14 cellular contexts compared by ENCODE assay signal in genomic region chr20:46175127-46175494, GRCh38. TPM values are rescaled to one million over a fixed set of nuclear protein-coding genes. Genes with fewer than 3 reads are reported as not detected.
DNase-seq lines count a peak whose midpoint lies in the region; ATAC-seq and TF ChIP-seq lines count a peak whose summit lies in the region.
"Had no signal": no experiment of that assay in that cellular context is flagged by ENCODE, and none has a peak within 500 bp of the region (broad histone marks: within the 10 kb centered on the region; RNA-seq: fewer than 3 reads in every experiment).

No MANE protein-coding gene starts in this region.

- H3K9me3 ChIP-seq in mammary epithelial cell (replicated peaks; ENCODE audit: insufficient read depth, low read length) (no peaks in the 10 kb centered on the region), iPS-20b (ENCODE audit: insufficient read depth, low read depth, low read length) (no peaks in the 10 kb centered on the region), colonic mucosa (no peaks in the 10 kb centered on the region), left ventricle myocardium inferior (replicated peaks) (no peaks in the 10 kb centered on the region)
- H3K9me3 ChIP-seq: MG63, SK-N-SH had no signal

- H3K27me3 Mint-ChIP-seq in MCF 10A (ENCODE audit: insufficient read depth, unreplicated experiment): peaks cover 72% of the 10 kb centered on the region
- peaks cover 48% of the 10 kb centered on the region for H3K27me3 Mint-ChIP-seq in activated B cell treated with CpG ODN at 0.5 μM for 24 hours

- POLR2A ChIA-PET in MCF 10A (lab: Yijun Ruan, JAX) (interaction anchor here (0.6 to 1.0 kb wide), 3 partner anchors 17 to 189 kb away, joined by 3 read pairs; no protein-coding TSS in a partner anchor), activated B cell treated with CpG ODN at 0.5 μM for 24 hours (lab: Charles Lee) (interaction anchor here (1.6 kb wide), 1 partner anchor 75 kb away, joined by 8 read pairs; no protein-coding TSS in a partner anchor)

- intact Hi-C loops in mammary epithelial cell (cut with micrococcal nuclease): loop anchor here (2.0 kb wide), 2 partner anchors 152 to 160 kb away; no protein-coding TSS in a partner anchor
- intact Hi-C loops in MCF 10A (cut with micrococcal nuclease): no loop called here
- intact Hi-C loops in activated B cell treated with CpG ODN at 0.5 μM for 24 hours (cut with micrococcal nuclease): no loop called here
- intact Hi-C loops in colonic mucosa (cut with DNase I): loop anchor here (5.0 kb wide), 1 partner anchor 153 kb away; no protein-coding TSS in a partner anchor
- intact Hi-C loops in left ventricle myocardium inferior (cut with micrococcal nuclease): loop anchor here (10.0 kb wide), 1 partner anchor 150 kb away; the partner anchor contains the start of gene SLC12A5

- no peak overlapping the region for H2AFZ ChIP-seq in mammary epithelial cell (ENCODE audit: low read depth, low read length)

- CTCF ChIA-PET in mammary epithelial cell (lab: Charles Lee; ENCODE audit: low non-redundant PET): interaction anchor here (0.6 kb wide), 1 partner anchor 43 kb away, joined by 4 read pairs; no protein-coding TSS in a partner anchor
- CTCF ChIA-PET in MCF 10A (lab: Yijun Ruan, JAX): interaction anchor here (0.6 kb wide), 1 partner anchor 25 kb away, joined by 3 read pairs; no protein-coding TSS in a partner anchor
- CTCF ChIA-PET in activated B cell treated with CpG ODN at 0.5 μM for 24 hours (lab: Charles Lee): interaction anchor here (0.8 to 4.5 kb wide), 13 partner anchors 31 to 188 kb away, joined by 3 to 39 read pairs (median 5); no protein-coding TSS in a partner anchor

- DNase-seq in mammary epithelial cell (no peak), MCF 10A (ENCODE audit: unreplicated experiment) (no peak), activated B cell treated with CpG ODN at 0.5 μM for 24 hours (no peak), colonic mucosa (no peak), left ventricle myocardium inferior (no peak)
- DNase-seq: DND-41; NK-92 treated with Interleukin-12 subunit alpha and Interleukin-12 subunit beta, amount 100 ng/mL, for 24 hours had no signal

- no peaks in the 10 kb centered on the region for H3K36me3 Mint-ChIP-seq in MCF 10A (ENCODE audit: insufficient read depth, unreplicated experiment)
- no peaks in the 10 kb centered on the region for H3K36me3 Mint-ChIP-seq in activated B cell treated with CpG ODN at 0.5 μM for 24 hours (ENCODE audit: low read depth)

- no peaks in the 10 kb centered on the region for H4K20me1 ChIP-seq in mammary epithelial cell (ENCODE audit: insufficient read depth, low read length)

- in situ Hi-C loops in mammary epithelial cell (cut with MboI; ENCODE audit: low sequenced_read_pairs in 2 of 2): no loop called here

- dilution Hi-C loops in mammary epithelial cell (cut with HindIII; ENCODE audit: low sequenced_read_pairs): no loop called here

- H3K4me1 ChIP-seq in mammary epithelial cell (ENCODE audit: insufficient read depth, low read length) (no peaks in the 10 kb centered on the region), iPS-20b (ENCODE audit: insufficient read depth, low read length) (no peaks in the 10 kb centered on the region), colonic mucosa (no peaks in the 10 kb centered on the region), left ventricle myocardium inferior (peaks cover 8% of the 10 kb centered on the region)

- H3K4me1 Mint-ChIP-seq in MCF 10A (ENCODE audit: insufficient read depth, unreplicated experiment) (no peaks in the 10 kb centered on the region), activated B cell treated with CpG ODN at 0.5 μM for 24 hours (no peaks in the 10 kb centered on the region)

- WGBS in mammary epithelial cell (ENCODE audit: low coverage, missing lambda C conversion rate): 59% methylated on average over 4 of the region's 4 CpGs

- no peak for ATAC-seq in activated B cell treated with CpG ODN at 0.5 μM for 24 hours (ENCODE audit: low read depth)
- ATAC-seq in GM21737 (IDR thresholded peaks at IDR 0.05; ENCODE audit: unreplicated experiment): no peak
- ATAC-seq in GM19395 (IDR thresholded peaks at IDR 0.05; ENCODE audit: unreplicated experiment): no peak

- H3K36me3 ChIP-seq in mammary epithelial cell (ENCODE audit: insufficient read depth, low read length): no peaks in the 10 kb centered on the region
- no peaks in the 10 kb centered on the region for H3K36me3 ChIP-seq in iPS-20b (ENCODE audit: insufficient read depth, low read depth, low read length)
- H3K36me3 ChIP-seq in colonic mucosa: no peaks in the 10 kb centered on the region
- no peaks in the 10 kb centered on the region for H3K36me3 ChIP-seq in left ventricle myocardium inferior
- H3K36me3 ChIP-seq: MG63 had no signal

- H3K4me3 ChIP-seq in mammary epithelial cell (replicated peaks in 1 of 3; ENCODE audit: insufficient read depth in 1 of 3, low read depth in 2 of 3, low read length in 3 of 3) (no peak overlapping the region), iPS-20b (ENCODE audit: low read length) (peak overlapping the region; percentile 26; the same call in 1 of the 2 replicates), colonic mucosa (no peak overlapping the region), left ventricle myocardium inferior (no peak overlapping the region)
- H3K4me3 ChIP-seq: GM12878, MG63 had no signal

- BruUV-seq in mammary epithelial cell (replicated peaks; lab: Mats Ljungman, UMichigan) (no TSS peak), MCF 10A (replicated peaks; lab: Mats Ljungman, UMichigan) (no TSS peak)

- H3K79me2 ChIP-seq in mammary epithelial cell (ENCODE audit: insufficient read depth, low read length): no peaks in the 10 kb centered on the region

- H3K27ac Mint-ChIP-seq in MCF 10A (ENCODE audit: low read depth, unreplicated experiment): no peak overlapping the region
- no peak overlapping the region for H3K27ac Mint-ChIP-seq in activated B cell treated with CpG ODN at 0.5 μM for 24 hours

- TF ChIP-seq CTCF in mammary epithelial cell (conservative IDR thresholded peaks at IDR 0.05 in 1 of 2, IDR thresholded peaks at IDR 0.05 in 1 of 2; ENCODE audit: extremely low read depth in 1 of 2, insufficient read depth in 1 of 2, low read depth in 1 of 2, low read length in 2 of 2) (no peak), MCF 10A (IDR thresholded peaks at IDR 0.05; ENCODE audit: unreplicated experiment) (no peak), activated B cell treated with CpG ODN at 0.5 μM for 24 hours (IDR thresholded peaks at IDR 0.05) (no peak), colonic mucosa (IDR thresholded peaks at IDR 0.05) (no peak), left ventricle myocardium inferior (IDR thresholded peaks at IDR 0.05; ENCODE audit: borderline replicate concordance) (no peak)

- H3K27me3 ChIP-seq in mammary epithelial cell (ENCODE audit: insufficient read depth, low read length) (peaks cover 19% of the 10 kb centered on the region), iPS-20b (ENCODE audit: insufficient read depth, low read length) (peaks cover 62% of the 10 kb centered on the region), colonic mucosa (peaks cover 24% of the 10 kb centered on the region), left ventricle myocardium inferior (ENCODE audit: low read depth) (peaks cover 95% of the 10 kb centered on the region)

- H3K9ac ChIP-seq in mammary epithelial cell (ENCODE audit: insufficient read depth, low read length): no peak overlapping the region
- H3K9ac ChIP-seq in iPS-20b (ENCODE audit: low read depth, low read length): no peak overlapping the region
- no peak overlapping the region for H3K9ac ChIP-seq in colonic mucosa (ENCODE audit: low read depth in 2 of 2, low read length in 2 of 2)
- H3K9ac ChIP-seq: SK-N-SH had no signal

- no peak overlapping the region for H3K4me3 Mint-ChIP-seq in MCF 10A (ENCODE audit: unreplicated experiment)
- peak overlapping the region; percentile 36 for H3K4me3 Mint-ChIP-seq in activated B cell treated with CpG ODN at 0.5 μM for 24 hours

- no peaks in the 10 kb centered on the region for H3K9me3 Mint-ChIP-seq in MCF 10A (ENCODE audit: unreplicated experiment)
- H3K9me3 Mint-ChIP-seq in activated B cell treated with CpG ODN at 0.5 μM for 24 hours: no peaks in the 10 kb centered on the region

- H3K27ac ChIP-seq in mammary epithelial cell (ENCODE audit: insufficient read depth, low read depth, low read length): no peak overlapping the region
- H3K27ac ChIP-seq in iPS-20b (ENCODE audit: low read length): no peak overlapping the region
- H3K27ac ChIP-seq in colonic mucosa: no peak overlapping the region
- H3K27ac ChIP-seq in left ventricle myocardium inferior (replicated peaks): no peak overlapping the region
- H3K27ac ChIP-seq: 22Rv1 had no signal

- peak overlapping the region; percentile 53 for H3K4me2 ChIP-seq in mammary epithelial cell (ENCODE audit: insufficient read depth, low read depth, low read length)
- H3K4me2 ChIP-seq: SK-N-SH had no signal

RNA-seq across cellular contexts. Expression of gene CD40, which starts 57.0 kb away (rescaled TPM):
- total RNA-seq in mammary epithelial cell: 1 to 10 TPM in 1 of 2 donors, not detected in 1; 3.2 TPM
- polyA plus RNA-seq in mammary epithelial cell: 14.9 TPM
- 0.31 TPM for polyA minus RNA-seq in mammary epithelial cell
- total RNA-seq in MCF 10A (2022): 1.5 and 2.3 TPM in 2 replicates
- 410 and 464 TPM in 2 replicates for total RNA-seq in activated B cell treated with CpG ODN at 0.5 μM for 24 hours
- total RNA-seq in colonic mucosa: 1 to 10 TPM; 2.8 to 4.4 TPM
- total RNA-seq in left ventricle myocardium inferior: 6.8 TPM
- polyA plus RNA-seq: SK-N-SH had no signal

Comparison
In these comparisons a context has a peak if more than half of its experiments do, and no peak if none do; other contexts are left out.
1. intact Hi-C loops: an anchor here in mammary epithelial cell (2.0 kb wide), colonic mucosa (5.0 kb wide) and left ventricle myocardium inferior (10.0 kb wide); none called in MCF 10A and activated B cell treated with CpG ODN at 0.5 μM for 24 hours.
2. RNA of gene CD40, which starts 57.0 kb away (total RNA-seq): 410 to 464 TPM in activated B cell treated with CpG ODN at 0.5 μM for 24 hours; 6.8 TPM in left ventricle myocardium inferior (single experiment), 2.8 to 4.4 TPM in colonic mucosa, 3.2 TPM in mammary epithelial cell and 1.5 to 2.3 TPM in MCF 10A; every median in the first group is over 10 times any median in the second.